ENCODE assay signal across 26 cellular contexts in the genomic region with DNA sequence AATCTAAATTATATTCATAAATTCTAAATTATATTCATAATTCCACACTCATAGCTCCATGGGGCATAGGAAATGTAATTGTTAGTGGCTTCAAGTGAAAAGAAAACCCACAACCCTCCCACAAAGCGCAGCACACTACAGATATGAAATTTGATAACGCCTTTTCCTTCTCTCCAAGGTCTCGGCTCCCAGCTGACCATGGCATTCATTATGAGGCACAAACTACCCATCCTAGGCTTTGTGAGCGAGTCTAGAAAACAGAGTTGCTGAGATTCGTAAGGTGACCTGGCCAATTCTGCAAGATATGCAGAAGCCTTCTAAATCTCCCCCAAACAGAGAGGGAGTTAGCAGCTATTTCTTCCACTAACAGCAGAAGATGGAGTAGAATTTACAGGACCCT. TPM values are rescaled to one million over a fixed set of nuclear protein-coding genes. Genes with fewer than 3 reads are reported as not detected.
DNase-seq lines count a peak whose midpoint lies in the region; ATAC-seq, FAIRE-seq and TF ChIP-seq lines count a peak whose summit lies in the region.
"Had no signal": no experiment of that assay in that cellular context is flagged by ENCODE, and none has a peak within 500 bp of the region (broad histone marks: within the 10 kb centered on the region; RNA-seq: fewer than 3 reads in every experiment).

No MANE protein-coding gene starts in this region.

- H3K27ac ChIP-seq in left ventricle myocardium inferior (replicated peaks) (no peak overlapping the region), kidney (ENCODE audit: low read depth in 2 of 2, low read length in 2 of 2) (no peak overlapping the region)
- H3K27ac ChIP-seq: 22Rv1, BLaER1, C4-2B had no signal

- DNase-seq in NCI-H2107 treated with DMSO at 0.1 percent for 48 hours (lab: John Stamatoyannopoulos, UW; ENCODE audit: unreplicated experiment) (peak; percentile 37), NCI-H2107 (lab: John Stamatoyannopoulos, UW) (no peak), left ventricle myocardium inferior (peak; percentile 3), cardiac septum (ENCODE audit: low spot score) (no peak), kidney (peak; percentile 1), sciatic nerve (ENCODE audit: low spot score) (peak; percentile 5), MCF 10A (ENCODE audit: unreplicated experiment) (no peak), SKM-1 (lab: John Stamatoyannopoulos, UW; ENCODE audit: unreplicated experiment) (no peak)
- DNase-seq: CD4-positive, CD25-positive, alpha-beta regulatory T cell; CD8-positive, alpha-beta T cell; DMS53; DMS79 treated with DMSO at 0.1 percent for 48 hours; GF-D8; H9 had no signal

- no peak for TF ChIP-seq CTCF in left ventricle myocardium inferior (IDR thresholded peaks at IDR 0.05; ENCODE audit: borderline replicate concordance)
- no peak for TF ChIP-seq CTCF in kidney (IDR thresholded peaks at IDR 0.05; ENCODE audit: borderline replicate concordance, extremely low read depth, insufficient read depth)
- no peak for TF ChIP-seq CTCF in MCF 10A (IDR thresholded peaks at IDR 0.05; ENCODE audit: unreplicated experiment)

- peaks cover 88% of the 10 kb centered on the region for H3K27me3 ChIP-seq in left ventricle myocardium inferior (ENCODE audit: low read depth)

- no peaks in the 10 kb centered on the region for H3K9me3 ChIP-seq in left ventricle myocardium inferior (replicated peaks)
- no peaks in the 10 kb centered on the region for H3K9me3 ChIP-seq in kidney (ENCODE audit: control insufficient read depth in 1 of 2, low read length in 2 of 2)
- H3K9me3 ChIP-seq: BLaER1 had no signal

- no TSS peak for BruUV-seq in MCF 10A (replicated peaks; lab: Mats Ljungman, UMichigan)

- H3K36me3 ChIP-seq in left ventricle myocardium inferior (no peaks in the 10 kb centered on the region), kidney (ENCODE audit: control insufficient read depth in 1 of 2, insufficient read depth in 2 of 2, low read length in 2 of 2) (no peaks in the 10 kb centered on the region)

- no peak overlapping the region for H3K27ac Mint-ChIP-seq in MCF 10A (ENCODE audit: low read depth, unreplicated experiment)
- H3K27ac Mint-ChIP-seq: B cell; CD4-positive, CD25-positive, alpha-beta regulatory T cell; CD8-positive, alpha-beta T cell; GM23338; H9 had no signal

- H3K4me1 Mint-ChIP-seq in MCF 10A (ENCODE audit: insufficient read depth, unreplicated experiment): no peaks in the 10 kb centered on the region

- intact Hi-C loops in left ventricle myocardium inferior (cut with micrococcal nuclease) (loop anchor here (10.0 kb wide), 1 partner anchor 404 kb away; no protein-coding TSS in a partner anchor), cardiac septum (cut with DNase I) (no loop called here), kidney (cut with DNase I) (loop anchor here (10.0 kb wide), 1 partner anchor 404 kb away; no protein-coding TSS in a partner anchor), sciatic nerve (cut with DNase I) (no loop called here), MCF 10A (cut with micrococcal nuclease) (no loop called here)

- H3K27me3 Mint-ChIP-seq in MCF 10A (ENCODE audit: insufficient read depth, unreplicated experiment): peaks cover 53% of the 10 kb centered on the region

- no peak overlapping the region for H3K9ac ChIP-seq in kidney (ENCODE audit: low read length in 2 of 2)
- H3K9ac ChIP-seq: BLaER1 had no signal

- H3K4me3 ChIP-seq in left ventricle myocardium inferior (no peak overlapping the region), kidney (ENCODE audit: low read length in 2 of 2) (no peak overlapping the region)
- H3K4me3 ChIP-seq: BLaER1, GM23338 had no signal

- POLR2A ChIA-PET in MCF 10A (lab: Yijun Ruan, JAX): no interaction called here

- H3K4me1 ChIP-seq in left ventricle myocardium inferior (peaks cover 16% of the 10 kb centered on the region), kidney (ENCODE audit: control insufficient read depth in 1 of 2, insufficient read depth in 1 of 2, low read depth in 1 of 2, low read length in 2 of 2) (peaks cover 0 to 5% of the 10 kb centered on the region in 2 donors)

- no peak for FAIRE-seq in kidney (lab: Jason Lieb, UNC)
- FAIRE-seq: A204.1, GM12891, GM18507 had no signal

- no peaks in the 10 kb centered on the region for H3K36me3 Mint-ChIP-seq in MCF 10A (ENCODE audit: insufficient read depth, unreplicated experiment)
- H3K36me3 Mint-ChIP-seq: CD4-positive, CD25-positive, alpha-beta regulatory T cell; CD8-positive, alpha-beta T cell had no signal

- no peaks in the 10 kb centered on the region for H3K9me3 Mint-ChIP-seq in MCF 10A (ENCODE audit: unreplicated experiment)
- H3K9me3 Mint-ChIP-seq: CD4-positive, CD25-positive, alpha-beta regulatory T cell; CD8-positive, alpha-beta T cell; GM23338; H9 had no signal

- no peak for ATAC-seq in sciatic nerve
- ATAC-seq: CD8-positive, alpha-beta T cell; GM23338; HCT116 had no signal

- no peak overlapping the region for H3K4me3 Mint-ChIP-seq in MCF 10A (ENCODE audit: unreplicated experiment)
- H3K4me3 Mint-ChIP-seq: B cell; CD4-positive, CD25-positive, alpha-beta regulatory T cell; CD8-positive, alpha-beta T cell; GM23338; H9 had no signal

- CTCF ChIA-PET in MCF 10A (lab: Yijun Ruan, JAX): interaction anchor here (0.6 to 8.9 kb wide), 6 partner anchors 15 to 635 kb away, joined by 3 to 78 read pairs (median 4); no protein-coding TSS in a partner anchor

RNA-seq across cellular contexts. Expression of gene NPPC, which starts 5.4 kb away (rescaled TPM):
- total RNA-seq in left ventricle myocardium inferior (3.0 TPM), cardiac septum (0.30 TPM), kidney (not detected), sciatic nerve (0.67 TPM), MCF 10A (2022) (not detected in 2 replicates)
- polyA plus RNA-seq in kidney (ENCODE audit: insufficient read depth, low read depth, low replicate concordance): not detected
- total RNA-seq: CD4-positive, CD25-positive, alpha-beta regulatory T cell; Daoy; H4 had no signal
- polyA plus RNA-seq: AG04450; CD4-positive, CD25-positive, alpha-beta regulatory T cell had no signal

RNA-seq across cellular contexts. Expression of gene DIS3L2, which starts 40.7 kb away (rescaled TPM):
- 17.0 TPM for total RNA-seq in left ventricle myocardium inferior
- total RNA-seq in cardiac septum: 18.6 TPM
- 47.7 TPM for total RNA-seq in kidney
- 12.3 TPM for polyA plus RNA-seq in kidney (ENCODE audit: insufficient read depth, low read depth, low replicate concordance)
- total RNA-seq in sciatic nerve: 46.5 TPM
- 32.6 and 47.4 TPM in 2 replicates for total RNA-seq in MCF 10A (2022)

Comparison
In these comparisons a context has a peak if more than half of its experiments do, and no peak if none do; other contexts are left out.
1. DNase-seq: peak in NCI-H2107 treated with DMSO at 0.1 percent for 48 hours (single experiment), left ventricle myocardium inferior (single experiment), kidney (single experiment) and sciatic nerve (single experiment); none in NCI-H2107 (single experiment), cardiac septum (single experiment), MCF 10A (single experiment) and SKM-1 (single experiment).
2. intact Hi-C loops: an anchor here in left ventricle myocardium inferior (10.0 kb wide) and kidney (10.0 kb wide); none called in cardiac septum, sciatic nerve and MCF 10A.